In genomic region chr16:56600398-56600999, GRCh38 we compare ENCODE assay signal across 1 cellular context.
TF ChIP-seq lines count a peak whose summit lies in the region.

No MANE protein-coding gene starts in this region.

TF ChIP-seq in K562, 482 proteins besides CTCF, POLR2A, EP300 and RAD21:
- no peak for TF ChIP-seq PRMT5 (CRISPR knock-in tag; IDR thresholded peaks at IDR 0.05)
- TF ChIP-seq SMC3 (conservative IDR thresholded peaks at IDR 0.05; ENCODE audit: insufficient read depth, low read depth, low read length): peak; percentile 52
- no peak for TF ChIP-seq ZNF512 (tag; IDR thresholded peaks at IDR 0.05)
- TF ChIP-seq ZNF165 (CRISPR knock-in tag; IDR thresholded peaks at IDR 0.05; ENCODE audit: borderline replicate concordance): no peak
- TF ChIP-seq STAT5A (IDR thresholded peaks at IDR 0.05; ENCODE audit: borderline replicate concordance, low read length): no peak
- no peak for TF ChIP-seq ZNF143 (CRISPR knock-in tag; IDR thresholded peaks at IDR 0.05)
- TF ChIP-seq NR4A1 (CRISPR knock-in tag; IDR thresholded peaks at IDR 0.05): no peak
- TF ChIP-seq NR4A1 (tag; IDR thresholded peaks at IDR 0.05): no peak
- TF ChIP-seq ATF1 (CRISPR knock-in tag; IDR thresholded peaks at IDR 0.05): no peak
- TF ChIP-seq ATF1 (tag; IDR thresholded peaks at IDR 0.05): no peak
- no peak for TF ChIP-seq ZZZ3 (IDR thresholded peaks at IDR 0.05)
- no peak for TF ChIP-seq BRF2 (IDR thresholded peaks at IDR 0.05; ENCODE audit: borderline replicate concordance, insufficient read depth, insufficient read length)
- TF ChIP-seq CUX1 (CRISPR knock-in tag; IDR thresholded peaks at IDR 0.05): no peak
- TF ChIP-seq NELFE (IDR thresholded peaks at IDR 0.05; ENCODE audit: insufficient read depth, insufficient read length): no peak
- TF ChIP-seq SRSF3 (IDR thresholded peaks at IDR 0.05; ENCODE audit: insufficient read depth, low read length): no peak
- no peak for TF ChIP-seq POLR3A (IDR thresholded peaks at IDR 0.05; ENCODE audit: borderline replicate concordance, extremely low read depth, insufficient read depth, insufficient read length)
- TF ChIP-seq RFX5 (IDR thresholded peaks at IDR 0.05; ENCODE audit: low read depth, low read length): no peak
- TF ChIP-seq ARID4B (CRISPR knock-in tag; IDR thresholded peaks at IDR 0.05): no peak
- TF ChIP-seq POLR2AphosphoS5 (IDR thresholded peaks at IDR 0.05; ENCODE audit: control insufficient read depth, insufficient read depth, low read depth, low read length): no peak
- no peak for TF ChIP-seq MLX (CRISPR knock-in tag; conservative IDR thresholded peaks at IDR 0.05)
- no peak for TF ChIP-seq YBX1 (IDR thresholded peaks at IDR 0.05)
- peak in 1 of 2 experiments; percentile 16; a peak in 1 of 4 replicates for TF ChIP-seq RCOR1 (IDR thresholded peaks at IDR 0.05; ENCODE audit: borderline replicate concordance in 1 of 2, low read depth in 2 of 2, low read length in 2 of 2)
- no peak for TF ChIP-seq RNF2 (IDR thresholded peaks at IDR 0.05)
- no peak for TF ChIP-seq CC2D1A (IDR thresholded peaks at IDR 0.05)
- no peak for TF ChIP-seq ZNF449 (CRISPR knock-in tag; IDR thresholded peaks at IDR 0.05)
- peak; percentile 38; the same call in 1 of the 2 replicates for TF ChIP-seq GATA2 (CRISPR knock-in tag; IDR thresholded peaks at IDR 0.05)
TF ChIP-seq in K562: peak in this region for 3.
